In the genomic region with DNA sequence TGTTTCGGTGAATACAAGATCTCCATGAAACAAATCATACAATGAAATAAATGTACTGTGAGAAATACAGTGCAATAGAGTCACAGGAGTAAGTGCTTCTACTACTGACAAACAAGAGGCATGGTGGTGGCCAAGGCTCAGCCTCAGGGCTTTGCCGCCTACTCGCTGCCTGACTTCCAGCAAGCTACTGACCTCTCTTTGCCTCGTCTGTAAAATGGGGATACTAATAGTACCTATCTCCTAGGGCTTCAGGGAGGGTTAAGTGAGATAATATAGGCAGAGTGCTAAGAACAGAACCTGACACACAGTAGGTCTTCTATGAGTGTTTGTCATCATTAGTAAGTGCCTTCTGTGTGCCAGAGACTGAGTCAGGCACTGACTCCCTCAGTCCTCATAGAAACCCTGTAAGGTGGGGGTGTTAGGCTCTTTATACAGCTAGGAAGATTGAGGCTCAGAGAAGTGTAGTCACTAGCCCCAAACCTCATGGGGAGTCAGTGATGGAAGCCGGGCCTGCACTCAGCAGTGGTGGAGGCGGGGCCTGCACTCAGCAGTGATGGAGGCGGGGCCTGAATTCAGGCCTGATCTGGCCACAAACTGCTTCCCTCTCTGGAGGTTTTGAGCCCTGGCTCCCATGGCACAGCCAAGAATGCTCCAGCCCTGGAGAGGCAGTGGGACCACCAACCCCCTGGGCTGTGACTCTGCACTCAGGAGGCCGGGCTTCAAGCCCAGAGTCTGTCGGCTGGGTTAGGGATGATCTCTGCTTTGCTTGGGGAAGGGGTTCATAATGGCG, we compare ENCODE assay signal across 1 cellular context.
TF ChIP-seq lines count a peak whose summit lies in the region.

No MANE protein-coding gene starts in this region.

TF ChIP-seq in GM23338, 12 proteins besides CTCF, POLR2A, EP300 and RAD21:
- TF ChIP-seq CREB1 (CRISPR knock-in tag; IDR thresholded peaks at IDR 0.05; ENCODE audit: low read depth) (no peak), POLR2AphosphoS5 (IDR thresholded peaks at IDR 0.05; ENCODE audit: low read depth) (no peak)
- TF ChIP-seq, protein P1, sequence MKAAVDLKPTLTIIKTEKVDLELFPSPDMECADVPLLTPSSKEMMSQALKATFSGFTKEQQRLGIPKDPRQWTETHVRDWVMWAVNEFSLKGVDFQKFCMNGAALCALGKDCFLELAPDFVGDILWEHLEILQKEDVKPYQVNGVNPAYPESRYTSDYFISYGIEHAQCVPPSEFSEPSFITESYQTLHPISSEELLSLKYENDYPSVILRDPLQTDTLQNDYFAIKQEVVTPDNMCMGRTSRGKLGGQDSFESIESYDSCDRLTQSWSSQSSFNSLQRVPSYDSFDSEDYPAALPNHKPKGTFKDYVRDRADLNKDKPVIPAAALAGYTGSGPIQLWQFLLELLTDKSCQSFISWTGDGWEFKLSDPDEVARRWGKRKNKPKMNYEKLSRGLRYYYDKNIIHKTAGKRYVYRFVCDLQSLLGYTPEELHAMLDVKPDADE (IDR thresholded peaks at IDR 0.05), result no peak
